In the genomic region with DNA sequence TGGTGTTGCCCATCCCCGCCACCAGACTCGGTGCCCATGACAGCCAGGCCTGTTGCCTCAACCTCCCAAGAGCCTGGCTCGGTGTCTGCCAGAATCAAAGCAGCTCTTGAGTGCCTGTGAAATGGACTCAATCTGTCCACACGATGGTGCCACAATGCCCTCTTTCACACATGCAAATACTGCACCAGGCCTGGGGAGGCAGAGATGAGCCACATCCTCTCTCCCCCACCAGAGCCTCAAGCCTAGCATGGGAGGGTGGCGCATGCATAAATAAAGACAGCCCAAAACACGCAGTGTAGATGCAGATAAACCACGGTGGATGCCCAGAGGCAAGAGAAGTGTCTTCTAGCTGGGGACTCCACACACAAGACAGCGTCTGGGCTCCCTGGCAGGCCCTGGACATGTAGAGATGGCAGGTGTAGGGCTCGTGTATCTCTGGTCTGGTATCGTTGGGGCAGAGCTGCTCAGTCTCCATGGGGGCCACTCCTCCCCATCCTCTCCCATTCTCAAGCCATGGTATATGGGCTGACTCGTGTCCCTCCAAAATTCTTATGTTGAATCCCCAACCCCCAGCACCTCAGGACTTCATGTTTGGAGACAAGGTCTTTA, we compare ENCODE assay signal across 8 cellular contexts.
DNase-seq lines count a peak whose midpoint lies in the region; ATAC-seq and TF ChIP-seq lines count a peak whose summit lies in the region.

No MANE protein-coding gene starts in this region.

- peak; percentile 72 for DNase-seq in GM12864 (ENCODE audit: low read depth)
- peak; percentile 8 for DNase-seq in M059J (ENCODE audit: low read depth)
- DNase-seq in stimulated activated CD8-positive, alpha-beta memory T cell treated with anti-CD3 and anti-CD28 coated beads, Interleukin-4, amount 100 ng/mL, for 24 hours (ENCODE audit: low read depth) = peak; percentile 15
- no peak for DNase-seq in AG20443 (ENCODE audit: low spot score)
- DNase-seq in occipital lobe (lab: John Stamatoyannopoulos, UW) = no peak
- DNase-seq in mesothelial cell of epicardium (ENCODE audit: low spot score in 2 of 2, unreplicated experiment in 2 of 2) = no peak

- TF ChIP-seq CTCF in GM12864 (IDR thresholded peaks at IDR 0.05; ENCODE audit: low read depth, low read length, missing control alignments) (peak; percentile 84), mesothelial cell of epicardium (IDR thresholded peaks at IDR 0.05; ENCODE audit: unreplicated experiment) (no peak)

- peaks cover 8% of the 10 kb centered on the region for H3K4me1 Mint-ChIP-seq in activated T-helper 17 cell treated with anti-CD3 and anti-CD28 coated beads, Interleukin-2, amount 50 U/mL, for 72 hours
- no peaks in the 10 kb centered on the region for H3K4me1 Mint-ChIP-seq in mesothelial cell of epicardium

- peak; percentile 92 for ATAC-seq in GM21529 (IDR thresholded peaks at IDR 0.05; ENCODE audit: unreplicated experiment)
- ATAC-seq in activated T-helper 17 cell treated with anti-CD3 and anti-CD28 coated beads, Interleukin-2, amount 50 U/mL, for 72 hours (replicated peaks) = peak; percentile 98

- H3K27ac Mint-ChIP-seq in activated T-helper 17 cell treated with anti-CD3 and anti-CD28 coated beads, Interleukin-2, amount 50 U/mL, for 72 hours = peak overlapping the region; percentile 77
- no peak overlapping the region for H3K27ac Mint-ChIP-seq in mesothelial cell of epicardium

- H3K9me3 Mint-ChIP-seq in activated T-helper 17 cell treated with anti-CD3 and anti-CD28 coated beads, Interleukin-2, amount 50 U/mL, for 72 hours = no peaks in the 10 kb centered on the region
- H3K9me3 Mint-ChIP-seq in mesothelial cell of epicardium = peaks cover 10% of the 10 kb centered on the region

- no peak overlapping the region for H3K4me3 ChIP-seq in GM12864 (ENCODE audit: low read depth, low read length)

- no peak overlapping the region for H3K4me3 Mint-ChIP-seq in activated T-helper 17 cell treated with anti-CD3 and anti-CD28 coated beads, Interleukin-2, amount 50 U/mL, for 72 hours
- H3K4me3 Mint-ChIP-seq in mesothelial cell of epicardium = no peak overlapping the region

- H3K36me3 Mint-ChIP-seq in activated T-helper 17 cell treated with anti-CD3 and anti-CD28 coated beads, Interleukin-2, amount 50 U/mL, for 72 hours (ENCODE audit: low read depth) = no peaks in the 10 kb centered on the region
- no peaks in the 10 kb centered on the region for H3K36me3 Mint-ChIP-seq in mesothelial cell of epicardium

- no peaks in the 10 kb centered on the region for H3K27me3 Mint-ChIP-seq in activated T-helper 17 cell treated with anti-CD3 and anti-CD28 coated beads, Interleukin-2, amount 50 U/mL, for 72 hours
- H3K27me3 Mint-ChIP-seq in mesothelial cell of epicardium (ENCODE audit: low read depth) = peaks cover 11% of the 10 kb centered on the region

Comparison
In these comparisons a context has a peak if more than half of its experiments do, and no peak if none do; other contexts are left out.
1. DNase-seq: peak in GM12864 (single experiment), M059J (single experiment) and stimulated activated CD8-positive, alpha-beta memory T cell treated with anti-CD3 and anti-CD28 coated beads, Interleukin-4, amount 100 ng/mL, for 24 hours (single experiment); none in AG20443 (single experiment), occipital lobe (single experiment) and mesothelial cell of epicardium (0 of 2).